Comparison of ENCODE assay signal across 11 cellular contexts in genomic region chr1:64494659-64495058, GRCh38. TPM values are rescaled to one million over a fixed set of nuclear protein-coding genes. Genes with fewer than 3 reads are reported as not detected.
"Had no signal": no experiment of that assay in that cellular context is flagged by ENCODE, and none has a peak within 500 bp of the region (broad histone marks: within the 10 kb centered on the region; RNA-seq: fewer than 3 reads in every experiment).

No MANE protein-coding gene starts in this region.

- H3K27ac Mint-ChIP-seq: immature natural killer cell; natural killer cell treated with Interleukin-12 subunit alpha and Interleukin-12 subunit beta and Interleukin-15 and Interleukin-18, amount 100 ng/mL, for 72 hours; progenitor cell of endocrine pancreas; stimulated activated naive CD8-positive, alpha-beta T cell treated with anti-CD3 and anti-CD28 coated beads, Interleukin-15, Interleukin-2, amounts not matched to agents 100 ng/mL and 50 ng/mL, for 24 hours; T-helper 17 cell had no signal

- H3K27me3 Mint-ChIP-seq: progenitor cell of endocrine pancreas had no signal

- H3K36me3 ChIP-seq: esophagus muscularis mucosa, thoracic aorta had no signal

- H3K36me3 Mint-ChIP-seq: immature natural killer cell; natural killer cell treated with Interleukin-12 subunit alpha and Interleukin-12 subunit beta and Interleukin-15 and Interleukin-18, amount 100 ng/mL, for 72 hours had no signal

- H3K9me3 ChIP-seq: esophagus muscularis mucosa, thoracic aorta had no signal

- H3K27ac ChIP-seq: esophagus muscularis mucosa, thoracic aorta had no signal

- H3K27me3 ChIP-seq: esophagus muscularis mucosa had no signal

- ATAC-seq: natural killer cell treated with Interleukin-12 subunit alpha and Interleukin-12 subunit beta and Interleukin-15 and Interleukin-18, amount 100 ng/mL, for 72 hours; right cardiac atrium; T-helper 17 cell had no signal

- H3K4me3 Mint-ChIP-seq: immature natural killer cell; natural killer cell treated with Interleukin-12 subunit alpha and Interleukin-12 subunit beta and Interleukin-15 and Interleukin-18, amount 100 ng/mL, for 72 hours; stimulated activated naive CD8-positive, alpha-beta T cell treated with anti-CD3 and anti-CD28 coated beads, Interleukin-15, Interleukin-2, amounts not matched to agents 100 ng/mL and 50 ng/mL, for 24 hours; T-helper 17 cell had no signal

- H3K9me3 Mint-ChIP-seq: immature natural killer cell; natural killer cell treated with Interleukin-12 subunit alpha and Interleukin-12 subunit beta and Interleukin-15 and Interleukin-18, amount 100 ng/mL, for 72 hours; stimulated activated naive CD8-positive, alpha-beta T cell treated with anti-CD3 and anti-CD28 coated beads, Interleukin-15, Interleukin-2, amounts not matched to agents 100 ng/mL and 50 ng/mL, for 24 hours had no signal

- H3K4me3 ChIP-seq: esophagus muscularis mucosa, thoracic aorta had no signal

- H3K4me1 Mint-ChIP-seq: immature natural killer cell, T-helper 17 cell had no signal

- DNase-seq: activated CD4-positive, alpha-beta T cell treated with anti-CD3 and anti-CD28 coated beads for 48 hours; activated CD8-positive, alpha-beta memory T cell treated with anti-CD3 and anti-CD28 coated beads for 24 hours; hypothalamus; immature natural killer cell; right cardiac atrium; T-helper 17 cell had no signal

RNA-seq across cellular contexts. Expression of gene CACHD1, which starts 24.7 kb away (rescaled TPM):
- polyA plus RNA-seq: immature natural killer cell had no signal
